ENCODE assay signal across 26 cellular contexts in genomic region chr5:137638841-137639240, GRCh38.
DNase-seq lines count a peak whose midpoint lies in the region; ATAC-seq, FAIRE-seq and TF ChIP-seq lines count a peak whose summit lies in the region.
"Had no signal": no experiment of that assay in that cellular context is flagged by ENCODE, and none has a peak within 500 bp of the region (broad histone marks: within the 10 kb centered on the region; RNA-seq: fewer than 3 reads in every experiment).

No MANE protein-coding gene starts in this region.

- no peak overlapping the region for H2BK120ac ChIP-seq in trophoblast cell (ENCODE audit: insufficient read depth, low read length, poor library complexity)

- no peak overlapping the region for H3K9ac ChIP-seq in trophoblast cell (ENCODE audit: low read length)
- H3K9ac ChIP-seq: BLaER1 had no signal

- H3K27me3 Mint-ChIP-seq in osteocyte (ENCODE audit: unreplicated experiment) (no peaks in the 10 kb centered on the region), MCF 10A (ENCODE audit: insufficient read depth, unreplicated experiment) (no peaks in the 10 kb centered on the region)
- H3K27me3 Mint-ChIP-seq: CD4-positive, alpha-beta memory T cell; CD4-positive, CD25-positive, alpha-beta regulatory T cell; CD8-positive, alpha-beta memory T cell had no signal

- H4K8ac ChIP-seq in trophoblast cell (ENCODE audit: low read depth, low read length), result no peak overlapping the region

- H3K4me3 Mint-ChIP-seq in osteocyte (ENCODE audit: unreplicated experiment), result no peak overlapping the region
- no peak overlapping the region for H3K4me3 Mint-ChIP-seq in MCF 10A (ENCODE audit: unreplicated experiment)
- H3K4me3 Mint-ChIP-seq: CD14-positive monocyte; CD4-positive, CD25-positive, alpha-beta regulatory T cell; CD8-positive, alpha-beta memory T cell had no signal

- H3K4me3 ChIP-seq in esophagus muscularis mucosa (no peak overlapping the region), trophoblast cell (ENCODE audit: low read depth, low read length) (no peak overlapping the region)
- H3K4me3 ChIP-seq: BLaER1, GM12878 had no signal

- no peak overlapping the region for H4K12ac ChIP-seq in trophoblast cell (ENCODE audit: low read depth, low read length)

- ATAC-seq in GM21619 (IDR thresholded peaks at IDR 0.05; ENCODE audit: unreplicated experiment), result no peak
- ATAC-seq: GM12878 had no signal

- no peak overlapping the region for H3K27ac ChIP-seq in esophagus muscularis mucosa (replicated peaks in 1 of 4)
- no peak overlapping the region for H3K27ac ChIP-seq in trophoblast cell (ENCODE audit: low read depth, low read length)
- H3K27ac ChIP-seq: BLaER1 had no signal

- no peaks in the 10 kb centered on the region for H3K79me2 ChIP-seq in trophoblast cell (ENCODE audit: control insufficient read depth, insufficient read depth, low read length, poor library complexity)

- H3K4me2 ChIP-seq in trophoblast cell (ENCODE audit: low read length), result no peak overlapping the region
- H3K4me2 ChIP-seq: BLaER1 had no signal

- no peak overlapping the region for H3K14ac ChIP-seq in trophoblast cell (ENCODE audit: low read length)

- no peak overlapping the region for H2AK5ac ChIP-seq in trophoblast cell (ENCODE audit: low read length)

- no peaks in the 10 kb centered on the region for H3K9me3 ChIP-seq in esophagus muscularis mucosa
- H3K9me3 ChIP-seq in trophoblast cell (ENCODE audit: insufficient read depth, low read depth, low read length), result no peaks in the 10 kb centered on the region
- H3K9me3 ChIP-seq: BE2C had no signal

- H3K23ac ChIP-seq in trophoblast cell (ENCODE audit: low read length), result peak overlapping the region; percentile 37

- H3K4me1 ChIP-seq in esophagus muscularis mucosa (no peaks in the 10 kb centered on the region), trophoblast cell (ENCODE audit: control insufficient read depth in 1 of 2, insufficient read depth in 2 of 2, low read length in 2 of 2) (no peaks in the 10 kb centered on the region)
- H3K4me1 ChIP-seq: BE2C, BLaER1 had no signal

- peaks cover 0 to 28% (median 10%) of the 10 kb centered on the region in 4 donors for H3K36me3 ChIP-seq in esophagus muscularis mucosa
- no peaks in the 10 kb centered on the region for H3K36me3 ChIP-seq in trophoblast cell (ENCODE audit: control insufficient read depth in 1 of 2, insufficient read depth in 2 of 2, low read length in 2 of 2)
- H3K36me3 ChIP-seq: BE2C had no signal

- peak; percentile 36 for FAIRE-seq in HTR-8/SVneo (lab: Jason Lieb, UNC)
- FAIRE-seq: A204.1, GM12878, GM12892, GM18507 had no signal

- H3K27ac Mint-ChIP-seq in osteocyte (ENCODE audit: unreplicated experiment), result no peak overlapping the region
- H3K27ac Mint-ChIP-seq in MCF 10A (ENCODE audit: low read depth, unreplicated experiment), result no peak overlapping the region
- H3K27ac Mint-ChIP-seq: CD14-positive monocyte; CD4-positive, alpha-beta memory T cell; CD4-positive, CD25-positive, alpha-beta regulatory T cell had no signal

- DNase-seq in HTR-8/SVneo (ENCODE audit: insufficient read length, low spot score) (no peak), esophagus muscularis mucosa (ENCODE audit: extremely low spot score) (peak; percentile 53), trophoblast cell (no peak), osteocyte (ENCODE audit: extremely low spot score, unreplicated experiment) (no peak), MCF 10A (ENCODE audit: unreplicated experiment) (no peak)
- DNase-seq: 8988T; ACHN; BE2C; CD4-positive, alpha-beta memory T cell; CD4-positive, CD25-positive, alpha-beta regulatory T cell; CD8-positive, alpha-beta memory T cell; COR-L47; DMS 273 treated with DMSO at 0.1 percent for 48 hours; DMS153; DMS53; DMS79; DND-41; EL; GDM1 had no signal

- H3K27me3 ChIP-seq in esophagus muscularis mucosa (no peaks in the 10 kb centered on the region), trophoblast cell (ENCODE audit: insufficient read depth, low read length) (no peaks in the 10 kb centered on the region)
- H3K27me3 ChIP-seq: BE2C, BLaER1 had no signal

- POLR2A ChIA-PET in MCF 10A (lab: Yijun Ruan, JAX), result interaction anchor here (1.2 kb wide), 1 partner anchor 97 kb away, joined by 3 read pairs; the partner anchor contains the start of gene KLHL3

- H2BK12ac ChIP-seq in trophoblast cell (ENCODE audit: low read length), result no peak overlapping the region

- H3K9me3 Mint-ChIP-seq in osteocyte (ENCODE audit: unreplicated experiment), result no peaks in the 10 kb centered on the region
- H3K9me3 Mint-ChIP-seq in MCF 10A (ENCODE audit: unreplicated experiment), result no peaks in the 10 kb centered on the region
- H3K9me3 Mint-ChIP-seq: CD4-positive, alpha-beta memory T cell; CD4-positive, CD25-positive, alpha-beta regulatory T cell; CD8-positive, alpha-beta memory T cell had no signal

- no peak overlapping the region for H2AFZ ChIP-seq in trophoblast cell (ENCODE audit: insufficient read depth, low read length, poor library complexity)

- TF ChIP-seq CTCF in esophagus muscularis mucosa (IDR thresholded peaks at IDR 0.05) (no peak), osteocyte (IDR thresholded peaks at IDR 0.05) (no peak), MCF 10A (IDR thresholded peaks at IDR 0.05; ENCODE audit: unreplicated experiment) (no peak)

- no peak for TF ChIP-seq POLR2A in esophagus muscularis mucosa (IDR thresholded peaks at IDR 0.05; ENCODE audit: low read depth)

- H3K36me3 Mint-ChIP-seq in osteocyte (ENCODE audit: unreplicated experiment) (no peaks in the 10 kb centered on the region), MCF 10A (ENCODE audit: insufficient read depth, unreplicated experiment) (no peaks in the 10 kb centered on the region)
- H3K36me3 Mint-ChIP-seq: CD14-positive monocyte had no signal

- H2BK5ac ChIP-seq in trophoblast cell (ENCODE audit: low read depth, low read length, poor library complexity), result no peak overlapping the region

- TF ChIP-seq EP300 in esophagus muscularis mucosa (IDR thresholded peaks at IDR 0.05), result no peak

- no peak overlapping the region for H4K91ac ChIP-seq in trophoblast cell (ENCODE audit: low read depth, low read length)

- H3K4ac ChIP-seq in trophoblast cell (ENCODE audit: low read depth, low read length), result no peak overlapping the region

- WGBS in esophagus muscularis mucosa, result 95% methylated on average over 12 of the region's 13 CpGs
- WGBS in trophoblast cell (ENCODE audit: extremely low coverage, insufficient coverage, insufficient read length), result no CpG with 5 or more reads among the region's 13 CpGs

- CTCF ChIA-PET in MCF 10A (lab: Yijun Ruan, JAX), result interaction anchor here (0.6 to 7.1 kb wide), 13 partner anchors 10 to 1187 kb away, joined by 3 to 102 read pairs (median 4); no protein-coding TSS in a partner anchor

- no peaks in the 10 kb centered on the region for H3K79me1 ChIP-seq in trophoblast cell (ENCODE audit: low read length)

- intact Hi-C loops in esophagus muscularis mucosa (cut with DNase I) (no loop called here), MCF 10A (cut with micrococcal nuclease) (no loop called here)

- H3K18ac ChIP-seq in trophoblast cell (ENCODE audit: low read length), result no peak overlapping the region

- no TSS peak for BruUV-seq in MCF 10A (replicated peaks; lab: Mats Ljungman, UMichigan)

- H3K4me1 Mint-ChIP-seq in osteocyte (ENCODE audit: unreplicated experiment), result peaks cover 16% of the 10 kb centered on the region
- no peaks in the 10 kb centered on the region for H3K4me1 Mint-ChIP-seq in MCF 10A (ENCODE audit: insufficient read depth, unreplicated experiment)
- H3K4me1 Mint-ChIP-seq: CD14-positive monocyte; CD4-positive, alpha-beta memory T cell; CD4-positive, CD25-positive, alpha-beta regulatory T cell; CD8-positive, alpha-beta memory T cell had no signal
